Comparison of ENCODE assay signal across 32 cellular contexts in genomic region chr12:109336593-109336992, GRCh38. TPM values are rescaled to one million over a fixed set of nuclear protein-coding genes. Genes with fewer than 3 reads are reported as not detected.
"Had no signal": no experiment of that assay in that cellular context is flagged by ENCODE, and none has a peak within 500 bp of the region (broad histone marks: within the 10 kb centered on the region; RNA-seq: fewer than 3 reads in every experiment).

No MANE protein-coding gene starts in this region.

- ATAC-seq: activated CD4-positive, alpha-beta T cell treated with anti-CD3 and anti-CD28 coated beads for 36 hours; activated CD4-positive, CD25-positive, alpha-beta regulatory T cell treated with anti-CD3 and anti-CD28 coated beads, Interleukin-2, amount 50 U/mL, for 24 hours; activated CD8-positive, alpha-beta memory T cell treated with anti-CD3 and anti-CD28 coated beads, Interleukin-2, amount 10 ng/mL, durations not matched to agents 7 days and 5 days; activated CD8-positive, alpha-beta T cell treated with anti-CD3 and anti-CD28 coated beads, Interleukin-2, amount 10 ng/mL, durations not matched to agents 7 days and 5 days; activated naive CD8-positive, alpha-beta T cell treated with anti-CD3 and anti-CD28 coated beads, Interleukin-2, amount 50 U/mL, for 24 hours had no signal

- DNase-seq: activated CD4-positive, alpha-beta memory T cell treated with anti-CD3 and anti-CD28 coated beads, Interleukin-2, amount 10 ng/mL, durations not matched to agents 7 days and 5 days; activated CD4-positive, alpha-beta T cell treated with anti-CD3 and anti-CD28 coated beads for 1 hour; activated CD4-positive, alpha-beta T cell treated with anti-CD3 and anti-CD28 coated beads for 36 hours; activated CD4-positive, alpha-beta T cell treated with anti-CD3 and anti-CD28 coated beads for 48 hours; activated CD4-positive, alpha-beta T cell treated with anti-CD3 and anti-CD28 coated beads, Interleukin-2, amount 10 ng/mL, durations not matched to agents 7 days and 5 days; activated CD4-positive, alpha-beta T cell treated with anti-CD3 and anti-CD28 coated beads, Interleukin-2, amount 50 U/mL, for 48 hours; activated CD4-positive, CD25-positive, alpha-beta regulatory T cell; activated CD8-positive, alpha-beta memory T cell treated with anti-CD3 and anti-CD28 coated beads for 24 hours; activated CD8-positive, alpha-beta memory T cell treated with anti-CD3 and anti-CD28 coated beads, Interleukin-2, amount 10 ng/mL, durations not matched to agents 7 days and 5 days; activated CD8-positive, alpha-beta memory T cell treated with anti-CD3 and anti-CD28 coated beads, Interleukin-2, amount 50 U/mL, for 48 hours; activated CD8-positive, alpha-beta T cell treated with anti-CD3 and anti-CD28 coated beads, Interleukin-2, amount 10 ng/mL, durations not matched to agents 7 days and 5 days; activated effector memory CD4-positive, alpha-beta T cell treated with Interleukin-2 at 50 U/mL for 16 hours; activated gamma-delta T cell; activated naive CD4-positive, alpha-beta T cell treated with anti-CD3 and anti-CD28 coated beads, Interleukin-2, amount 10 ng/mL, durations not matched to agents 7 days and 5 days; activated naive CD4-positive, alpha-beta T cell treated with Interleukin-2 at 50 U/mL for 16 hours; activated naive CD8-positive, alpha-beta T cell treated with anti-CD3 and anti-CD28 coated beads, Interleukin-2, amount 10 ng/mL, durations not matched to agents 7 days and 5 days; activated naive CD8-positive, alpha-beta T cell treated with anti-CD3 and anti-CD28 coated beads, Interleukin-2, amount 50 U/mL, for 24 hours; activated T-cell treated with anti-CD3 and anti-CD28 coated beads, Interleukin-2, amount 50 U/mL, for 24 hours; activated T-cell treated with anti-CD3 and anti-CD28 coated beads, Interleukin-2, amount 50 U/mL, for 48 hours; amygdala; anterior cingulate cortex; caudate nucleus; T-helper 1 cell; T-helper 2 cell; T-helper 9 cell had no signal

- H3K4me3 ChIP-seq: ascending aorta, cardiac muscle cell had no signal

- H3K27ac ChIP-seq: ascending aorta, cardiac muscle cell, VCaP had no signal

- H3K27me3 ChIP-seq: ascending aorta, cardiac muscle cell had no signal

- FAIRE-seq: bronchial epithelial cell, TTC549 had no signal

- H3K4me1 ChIP-seq: ascending aorta had no signal

- H3K36me3 ChIP-seq: ascending aorta, cardiac muscle cell had no signal

- H3K9me3 ChIP-seq: ascending aorta had no signal

RNA-seq across cellular contexts. Expression of gene MYO1H, which starts 11.1 kb away (rescaled TPM):
- total RNA-seq: activated CD4-positive, alpha-beta memory T cell treated with anti-CD3 and anti-CD28 coated beads, Interleukin-2, amount 10 ng/mL, durations not matched to agents 7 days and 5 days; activated CD4-positive, alpha-beta T cell treated with anti-CD3 and anti-CD28 coated beads for 36 hours; activated CD4-positive, alpha-beta T cell treated with anti-CD3 and anti-CD28 coated beads, Interleukin-2, amount 10 ng/mL, durations not matched to agents 7 days and 5 days; activated CD8-positive, alpha-beta memory T cell treated with anti-CD3 and anti-CD28 coated beads, Interleukin-2, amount 10 ng/mL, durations not matched to agents 7 days and 5 days; activated CD8-positive, alpha-beta T cell treated with anti-CD3 and anti-CD28 coated beads, Interleukin-2, amount 10 ng/mL, durations not matched to agents 7 days and 5 days; activated naive CD8-positive, alpha-beta T cell treated with anti-CD3 and anti-CD28 coated beads, Interleukin-2, amount 10 ng/mL, durations not matched to agents 7 days and 5 days; activated T-helper 2 cell treated with anti-CD3 and anti-CD28 coated beads, Interferon-gamma antibody, Interleukin-2, Interleukin-4, amounts not matched to agents 10 μg/mL and 5 μg/mL and 100 μg/mL, durations not matched to agents 14 hours and 24 hours and 36 hours; ascending aorta; bronchial epithelial cell; cardiac muscle cell had no signal
- polyA plus RNA-seq: cardiac muscle cell had no signal

RNA-seq across cellular contexts. Expression of gene FOXN4, which starts 27.5 kb away (rescaled TPM):
- total RNA-seq: activated CD4-positive, alpha-beta memory T cell treated with anti-CD3 and anti-CD28 coated beads, Interleukin-2, amount 10 ng/mL, durations not matched to agents 7 days and 5 days; activated CD4-positive, alpha-beta T cell treated with anti-CD3 and anti-CD28 coated beads for 36 hours; activated CD4-positive, alpha-beta T cell treated with anti-CD3 and anti-CD28 coated beads, Interleukin-2, amount 10 ng/mL, durations not matched to agents 7 days and 5 days; activated CD8-positive, alpha-beta memory T cell treated with anti-CD3 and anti-CD28 coated beads, Interleukin-2, amount 10 ng/mL, durations not matched to agents 7 days and 5 days; activated CD8-positive, alpha-beta T cell treated with anti-CD3 and anti-CD28 coated beads, Interleukin-2, amount 10 ng/mL, durations not matched to agents 7 days and 5 days; activated naive CD8-positive, alpha-beta T cell treated with anti-CD3 and anti-CD28 coated beads, Interleukin-2, amount 10 ng/mL, durations not matched to agents 7 days and 5 days; activated T-helper 2 cell treated with anti-CD3 and anti-CD28 coated beads, Interferon-gamma antibody, Interleukin-2, Interleukin-4, amounts not matched to agents 10 μg/mL and 5 μg/mL and 100 μg/mL, durations not matched to agents 14 hours and 24 hours and 36 hours; ascending aorta; bronchial epithelial cell had no signal
